In genomic region chr3:183635431-183636220, GRCh38 we compare ENCODE assay signal across 1 cellular context.
A peak's percentile ranks its signal among the peaks of the same experiment; 100 is the strongest.
TF ChIP-seq lines count a peak whose summit lies in the region.

KLHL24 (plus strand) TSS chr3:183635623; CDS start chr3:183650357, 14,734 bp downstream.

TF ChIP-seq in K562, 482 proteins besides CTCF, POLR2A, EP300 and RAD21 (continued from another document and continues in another):
- TF ChIP-seq ZNF318 (IDR thresholded peaks at IDR 0.05; ENCODE audit: borderline replicate concordance in 1 of 2, low read depth in 1 of 2) (no peak), ZNF124 (CRISPR knock-in tag; IDR thresholded peaks at IDR 0.05) (no peak), NFXL1 (CRISPR knock-in tag; IDR thresholded peaks at IDR 0.05) (no peak), ERF (CRISPR knock-in tag; IDR thresholded peaks at IDR 0.05) (0 out of 2 replicates have a peak, but pooled peaks have one; percentile 13), ETV6 (IDR thresholded peaks at IDR 0.05; ENCODE audit: borderline replicate concordance in 1 of 2, low read depth in 2 of 2, low read length in 1 of 2) (no peak), ETV6 (CRISPR knock-in tag; IDR thresholded peaks at IDR 0.05; ENCODE audit: borderline replicate concordance) (no peak), BRF2 (IDR thresholded peaks at IDR 0.05; ENCODE audit: borderline replicate concordance, insufficient read depth, insufficient read length) (no peak), CUX1 (CRISPR knock-in tag; IDR thresholded peaks at IDR 0.05) (no peak), ATF4 (CRISPR knock-in tag; IDR thresholded peaks at IDR 0.05) (no peak), TBP (optimal IDR thresholded peaks at IDR 0.05; ENCODE audit: low read depth, low read length) (peak; percentile 64), ZNF449 (CRISPR knock-in tag; IDR thresholded peaks at IDR 0.05) (no peak), THAP7 (CRISPR knock-in tag; IDR thresholded peaks at IDR 0.05) (no peak), ZNF395 (CRISPR knock-in tag; IDR thresholded peaks at IDR 0.05) (no peak; the same call in 1 of the 2 replicates), CHD2 (IDR thresholded peaks at IDR 0.05; ENCODE audit: low read depth, low read length) (no peak), SIX5 (IDR thresholded peaks at IDR 0.05; ENCODE audit: borderline replicate concordance in 1 of 2, insufficient read depth in 1 of 2, low read depth in 1 of 2, low read length in 2 of 2) (peak; percentile 71 to 74), TCF7L2 (IDR thresholded peaks at IDR 0.05; ENCODE audit: low read depth, low read length) (no peak), NFIX (CRISPR knock-in tag; IDR thresholded peaks at IDR 0.05; ENCODE audit: low read depth) (no peak), ZNF212 (CRISPR knock-in tag; IDR thresholded peaks at IDR 0.05) (no peak), CSDE1 (IDR thresholded peaks at IDR 0.05) (no peak), GTF3C2 (IDR thresholded peaks at IDR 0.05; ENCODE audit: borderline replicate concordance, extremely low read depth, insufficient read length) (no peak), SRF (CRISPR knock-in tag; IDR thresholded peaks at IDR 0.05) (no peak), FOXP4 (CRISPR knock-in tag; IDR thresholded peaks at IDR 0.05; ENCODE audit: borderline replicate concordance) (peak; percentile 83; the same call in 1 of the 2 replicates), ZNF253 (CRISPR knock-in tag; conservative IDR thresholded peaks at IDR 0.05) (no peak), RFX1 (IDR thresholded peaks at IDR 0.05) (no peak), GABPA (tag; conservative IDR thresholded peaks at IDR 0.05; ENCODE audit: low read depth) (peak; percentile 63), LCOR (CRISPR knock-in tag; IDR thresholded peaks at IDR 0.05) (no peak), PHTF2 (CRISPR knock-in tag; IDR thresholded peaks at IDR 0.05) (no peak), NEUROD1 (IDR thresholded peaks at IDR 0.05; ENCODE audit: borderline replicate concordance, low read depth, low read length, partially characterized antibody) (peak; percentile 14), GABPB1 (CRISPR knock-in tag; IDR thresholded peaks at IDR 0.05) (peak; percentile 44; the same call in 1 of the 2 replicates), LEF1 (IDR thresholded peaks at IDR 0.05) (no peak), SRSF3 (IDR thresholded peaks at IDR 0.05; ENCODE audit: insufficient read depth, low read length) (no peak), PTRF (tag; IDR thresholded peaks at IDR 0.05) (no peak)
